ENCODE assay signal across 14 cellular contexts in genomic region chr3:9280477-9281219, GRCh38. TPM values are rescaled to one million over a fixed set of nuclear protein-coding genes. Genes with fewer than 3 reads are reported as not detected.
DNase-seq lines count a peak whose midpoint lies in the region; ATAC-seq lines count a peak whose summit lies in the region.
"Had no signal": no experiment of that assay in that cellular context is flagged by ENCODE, and none has a peak within 500 bp of the region (broad histone marks: within the 10 kb centered on the region; RNA-seq: fewer than 3 reads in every experiment).

No MANE protein-coding gene starts in this region.

- DNase-seq in NCI-H2171 treated with DMSO at 0.1 percent for 48 hours (lab: John Stamatoyannopoulos, UW) (peak; percentile 7), NCI-H2171 (lab: John Stamatoyannopoulos, UW) (no peak), superior temporal gyrus (ENCODE audit: extremely low spot score) (peak; percentile 44), aorta (no peak)
- DNase-seq: activated T-cell treated with anti-CD3 and anti-CD28 coated beads, Interleukin-2, amount 50 U/mL, for 1 hour; central memory CD4-positive, alpha-beta T cell; left lung; NCI-H187 treated with DMSO at 0.1 percent for 48 hours had no signal

- H3K9ac ChIP-seq in iPS-20b (ENCODE audit: low read depth, low read length), result peak overlapping the region; percentile 30; the same call in 1 of the 2 replicates

- intact Hi-C loops in aorta (cut with DNase I), result no loop called here

- 25% methylated on average over 10 of the region's 10 CpGs for WGBS in aorta, 2 donors

- ATAC-seq in aorta (ENCODE audit: low FRiP score) (no peak), HG03460 (IDR thresholded peaks at IDR 0.05; ENCODE audit: unreplicated experiment) (no peak), HG03159 (IDR thresholded peaks at IDR 0.05; ENCODE audit: unreplicated experiment) (no peak)
- ATAC-seq: left lung had no signal

- H3K27ac ChIP-seq in angular gyrus (ENCODE audit: low read depth, low read length), result peak overlapping the region; percentile 63
- H3K27ac ChIP-seq in iPS-20b (ENCODE audit: low read length), result no peak overlapping the region
- no peak overlapping the region for H3K27ac ChIP-seq in aorta (ENCODE audit: low read depth in 1 of 2, low read length in 2 of 2)
- H3K27ac ChIP-seq: A549, left lung, RWPE1 had no signal

- H3K27me3 ChIP-seq in iPS-20b (ENCODE audit: insufficient read depth, low read length) (no peaks in the 10 kb centered on the region), aorta (ENCODE audit: control insufficient read depth in 1 of 2, insufficient read depth in 2 of 2, low read length in 1 of 2) (no peaks in the 10 kb centered on the region)
- H3K27me3 ChIP-seq: left lung had no signal

- H3K9me3 ChIP-seq in iPS-20b (ENCODE audit: insufficient read depth, low read depth, low read length), result no peaks in the 10 kb centered on the region
- H3K9me3 ChIP-seq in aorta (ENCODE audit: control insufficient read depth, low read length), result no peaks in the 10 kb centered on the region
- H3K9me3 ChIP-seq: A549, left lung had no signal

- H3K4me3 ChIP-seq in iPS-20b (ENCODE audit: low read length) (peak overlapping the region; percentile 21; the same call in 1 of the 2 replicates), aorta (ENCODE audit: low read length in 2 of 2) (no peak overlapping the region)
- H3K4me3 ChIP-seq: A549, left lung had no signal

- no peaks in the 10 kb centered on the region for H3K36me3 ChIP-seq in iPS-20b (ENCODE audit: insufficient read depth, low read depth, low read length)
- no peaks in the 10 kb centered on the region for H3K36me3 ChIP-seq in aorta (ENCODE audit: control insufficient read depth in 1 of 2, insufficient read depth in 2 of 2, low read length in 1 of 2)
- H3K36me3 ChIP-seq: left lung had no signal

- H3K4me1 ChIP-seq in iPS-20b (ENCODE audit: insufficient read depth, low read length) (peaks cover 10% of the 10 kb centered on the region), aorta (ENCODE audit: control insufficient read depth in 1 of 2, insufficient read depth in 2 of 2, low read length in 2 of 2) (no peaks in the 10 kb centered on the region)
- H3K4me1 ChIP-seq: A549, left lung had no signal

RNA-seq across cellular contexts. Expression of gene SRGAP3, which starts 31.2 kb away (rescaled TPM):
- 10 to 100 TPM in 1 of 2 donors, 1 to 10 TPM in 1; 2.0 to 11.7 TPM for total RNA-seq in aorta
- polyA plus RNA-seq in aorta, result under 1 TPM; 0.26 to 0.63 TPM

Comparison
In these comparisons a context has a peak if more than half of its experiments do, and no peak if none do; other contexts are left out.
1. DNase-seq: peak in NCI-H2171 treated with DMSO at 0.1 percent for 48 hours (single experiment) and superior temporal gyrus (single experiment); none in NCI-H2171 (single experiment) and aorta (0 of 2).